Comparison of ENCODE assay signal across 16 cellular contexts in the genomic region with DNA sequence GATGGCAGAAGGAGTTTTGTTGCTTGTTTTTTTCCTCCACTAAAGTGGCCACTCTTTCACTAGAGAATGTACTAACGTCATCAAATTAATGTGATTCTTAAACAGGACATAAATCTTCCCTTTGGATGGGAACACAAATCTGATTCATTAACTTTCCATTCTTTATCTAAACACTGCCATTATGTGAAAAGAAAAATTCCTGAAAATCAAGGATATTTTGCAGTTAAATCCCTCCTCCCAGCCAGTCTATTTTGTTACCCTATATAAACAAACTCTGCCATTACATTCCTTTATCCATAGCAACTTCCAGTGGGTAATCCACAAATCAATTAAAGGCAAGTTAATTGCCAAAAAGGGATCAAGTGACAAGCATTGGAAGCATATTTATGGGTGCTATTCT.
A peak's percentile ranks its signal among the peaks of the same experiment; 100 is the strongest.
DNase-seq lines count a peak whose midpoint lies in the region; ATAC-seq, FAIRE-seq and TF ChIP-seq lines count a peak whose summit lies in the region.
"Had no signal": no experiment of that assay in that cellular context is flagged by ENCODE, and none has a peak within 500 bp of the region (broad histone marks: within the 10 kb centered on the region; RNA-seq: fewer than 3 reads in every experiment).

No MANE protein-coding gene starts in this region.

- H3K27me3 Mint-ChIP-seq in astrocyte (ENCODE audit: low read depth, unreplicated experiment): no peaks in the 10 kb centered on the region
- no peaks in the 10 kb centered on the region for H3K27me3 Mint-ChIP-seq in mesothelial cell of epicardium (ENCODE audit: low read depth)

- H3K79me2 ChIP-seq in astrocyte (ENCODE audit: insufficient read depth, low read length): no peaks in the 10 kb centered on the region

- H3K9me3 ChIP-seq in astrocyte (ENCODE audit: insufficient read depth, low read depth, low read length) (no peaks in the 10 kb centered on the region), breast epithelium (no peaks in the 10 kb centered on the region)

- no peak overlapping the region for H3K27ac Mint-ChIP-seq in astrocyte (ENCODE audit: unreplicated experiment)
- H3K27ac Mint-ChIP-seq in mesothelial cell of epicardium: peak overlapping the region; percentile 92
- H3K27ac Mint-ChIP-seq: CD14-positive monocyte had no signal

- no peak for FAIRE-seq in astrocyte (lab: Jason Lieb, UNC)

- ATAC-seq in HG03571 (IDR thresholded peaks at IDR 0.05; ENCODE audit: unreplicated experiment): no peak

- H3K4me3 Mint-ChIP-seq in astrocyte (ENCODE audit: unreplicated experiment): no peak overlapping the region
- no peak overlapping the region for H3K4me3 Mint-ChIP-seq in mesothelial cell of epicardium
- H3K4me3 Mint-ChIP-seq: CD14-positive monocyte had no signal

- TF ChIP-seq CTCF in astrocyte (IDR thresholded peaks at IDR 0.05; ENCODE audit: insufficient read depth, low read depth, low read length) (no peak), mesothelial cell of epicardium (IDR thresholded peaks at IDR 0.05; ENCODE audit: unreplicated experiment) (no peak), breast epithelium (IDR thresholded peaks at IDR 0.05) (no peak)

- H3K36me3 Mint-ChIP-seq in astrocyte (ENCODE audit: low read depth, unreplicated experiment): no peaks in the 10 kb centered on the region
- peaks cover 4% of the 10 kb centered on the region for H3K36me3 Mint-ChIP-seq in mesothelial cell of epicardium
- H3K36me3 Mint-ChIP-seq: CD14-positive monocyte had no signal

- H3K4me3 ChIP-seq in astrocyte (ENCODE audit: insufficient read depth, low read depth, low read length) (no peak overlapping the region), rectal smooth muscle tissue (ENCODE audit: low read length) (no peak overlapping the region), breast epithelium (no peak overlapping the region)

- DNase-seq in H4 (ENCODE audit: low spot score): peak; percentile 37
- peak; percentile 54 for DNase-seq in astrocyte (ENCODE audit: low read depth)
- no peak for DNase-seq in mesothelial cell of epicardium (ENCODE audit: low spot score in 2 of 2, unreplicated experiment in 2 of 2)
- no peak for DNase-seq in DMS 273 (lab: John Stamatoyannopoulos, UW; ENCODE audit: unreplicated experiment)
- no peak for DNase-seq in breast epithelium (ENCODE audit: low spot score in 2 of 2)
- no peak for DNase-seq in activated effector memory CD4-positive, alpha-beta T cell treated with Interleukin-2 at 50 U/mL for 16 hours
- DNase-seq: COR-L47; GOT3; NCI-H1092; NCI-H1694 treated with DMSO at 0.1 percent for 48 hours; NCI-H345; NK-92 treated with Interleukin-12 subunit alpha and Interleukin-12 subunit beta, amount 100 ng/mL, for 24 hours had no signal

- H3K9me3 Mint-ChIP-seq in astrocyte (ENCODE audit: unreplicated experiment) (no peaks in the 10 kb centered on the region), mesothelial cell of epicardium (peaks cover 9% of the 10 kb centered on the region)
- H3K9me3 Mint-ChIP-seq: CD14-positive monocyte had no signal

- H3K4me1 Mint-ChIP-seq in astrocyte (ENCODE audit: low read depth, unreplicated experiment): peaks cover 7% of the 10 kb centered on the region
- H3K4me1 Mint-ChIP-seq in mesothelial cell of epicardium: peaks cover 74% of the 10 kb centered on the region
- H3K4me1 Mint-ChIP-seq: CD14-positive monocyte had no signal

- H3K27me3 ChIP-seq in astrocyte (ENCODE audit: insufficient read depth, low read length) (no peaks in the 10 kb centered on the region), rectal smooth muscle tissue (ENCODE audit: control insufficient read depth, insufficient read depth, low read length) (no peaks in the 10 kb centered on the region), breast epithelium (no peaks in the 10 kb centered on the region)

- H3K4me2 ChIP-seq in astrocyte (ENCODE audit: low read length): no peak overlapping the region
- H3K4me2 ChIP-seq: KMS-11 had no signal

- H4K20me1 ChIP-seq in astrocyte (ENCODE audit: insufficient read depth, low read length): no peaks in the 10 kb centered on the region

- intact Hi-C loops in breast epithelium (cut with DNase I; ENCODE audit: low total_unique reads): no loop called here

- no peak for TF ChIP-seq POLR2A in breast epithelium (IDR thresholded peaks at IDR 0.05)

- H3K27ac ChIP-seq in astrocyte (ENCODE audit: low read depth, low read length) (no peak overlapping the region), rectal smooth muscle tissue (ENCODE audit: low read depth, low read length) (peak overlapping the region; percentile 74), breast epithelium (no peak overlapping the region)
- H3K27ac ChIP-seq: KMS-11 had no signal

- H3K36me3 ChIP-seq in astrocyte (ENCODE audit: insufficient read depth, low read length) (no peaks in the 10 kb centered on the region), rectal smooth muscle tissue (ENCODE audit: control insufficient read depth, insufficient read depth, low read length) (no peaks in the 10 kb centered on the region), breast epithelium (no peaks in the 10 kb centered on the region)

- H3K4me1 ChIP-seq in astrocyte (ENCODE audit: insufficient read depth, low read length): no peaks in the 10 kb centered on the region
- peaks cover 24% of the 10 kb centered on the region for H3K4me1 ChIP-seq in rectal smooth muscle tissue (ENCODE audit: control insufficient read depth, insufficient read depth, low read length)
- no peaks in the 10 kb centered on the region for H3K4me1 ChIP-seq in breast epithelium

- H3K9ac ChIP-seq in astrocyte (ENCODE audit: low read length) (no peak overlapping the region), rectal smooth muscle tissue (ENCODE audit: low read length) (no peak overlapping the region)
- H3K9ac ChIP-seq: KMS-11 had no signal

- no peak overlapping the region for H2AFZ ChIP-seq in astrocyte (ENCODE audit: low read depth, low read length)

Comparison
In these comparisons a context has a peak if more than half of its experiments do, and no peak if none do; other contexts are left out.
1. DNase-seq: peak in H4 (single experiment) and astrocyte (single experiment); none in mesothelial cell of epicardium (0 of 2), DMS 273 (single experiment), breast epithelium (0 of 2) and activated effector memory CD4-positive, alpha-beta T cell treated with Interleukin-2 at 50 U/mL for 16 hours (single experiment).